In the genomic region with DNA sequence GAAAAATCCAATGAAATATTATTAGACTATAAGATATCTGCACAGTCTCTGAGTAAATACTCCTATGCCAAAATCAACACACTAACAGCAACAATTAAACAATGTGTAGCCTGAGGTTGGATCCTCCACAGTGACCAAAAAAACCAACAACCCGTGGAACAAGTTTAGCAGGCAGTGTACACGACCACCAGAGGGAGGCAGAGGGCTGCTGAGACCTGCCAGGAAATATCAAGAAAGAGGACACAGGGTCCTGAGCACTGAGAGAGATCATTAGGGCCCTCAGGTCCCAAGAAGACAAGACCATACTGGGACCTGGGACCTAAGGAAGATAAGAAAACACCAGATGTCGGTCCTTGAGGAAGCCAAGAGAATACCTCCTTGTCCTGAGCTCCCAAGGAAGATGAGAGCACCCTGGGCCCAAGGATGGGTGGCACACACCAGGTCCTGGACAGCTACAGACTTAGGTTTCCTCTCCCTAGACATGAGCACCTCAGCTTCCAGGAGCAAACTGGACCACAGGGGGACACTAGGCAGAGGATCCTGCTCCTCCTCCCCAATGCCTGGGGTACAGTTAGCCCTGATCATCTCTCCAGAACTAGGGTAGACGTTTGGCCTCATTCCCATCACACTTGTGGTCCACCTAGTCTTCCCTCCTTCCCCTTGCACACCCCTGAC, we compare ENCODE assay signal across 8 cellular contexts. TPM values are rescaled to one million over a fixed set of nuclear protein-coding genes. Genes with fewer than 3 reads are reported as not detected.
A peak's percentile ranks its signal among the peaks of the same experiment; 100 is the strongest.
DNase-seq lines count a peak whose midpoint lies in the region; ATAC-seq and TF ChIP-seq lines count a peak whose summit lies in the region.

No MANE protein-coding gene starts in this region.

- peak overlapping the region; percentile 100 for H3K27ac Mint-ChIP-seq in stimulated activated effector memory CD8-positive, alpha-beta T cell treated with anti-CD3 and anti-CD28 coated beads, Interleukin-12 subunit alpha, Interleukin-12 subunit beta, amount 100 ng/mL, for 72 hours

- H3K27me3 ChIP-seq in dorsolateral prefrontal cortex = no peaks in the 10 kb centered on the region

- H3K4me3 Mint-ChIP-seq in stimulated activated effector memory CD8-positive, alpha-beta T cell treated with anti-CD3 and anti-CD28 coated beads, Interleukin-12 subunit alpha, Interleukin-12 subunit beta, amount 100 ng/mL, for 72 hours = peak overlapping the region; percentile 98

- peak; percentile 65 for TF ChIP-seq CTCF in GM12865 (IDR thresholded peaks at IDR 0.05; ENCODE audit: insufficient read depth, low read depth, low read length, missing control alignments)
- peak in 48 of 56 donors; percentile 12 to 56 (median 38) for TF ChIP-seq CTCF in dorsolateral prefrontal cortex (IDR thresholded peaks at IDR 0.05 in 54 of 56, conservative IDR thresholded peaks at IDR 0.05 in 2 of 56; ENCODE audit: low read depth in 1 of 56, partially characterized antibody in 56 of 56)

- H3K4me3 ChIP-seq in GM12865 (ENCODE audit: low read depth, low read length) = peak overlapping the region; percentile 93
- H3K4me3 ChIP-seq in dorsolateral prefrontal cortex = peak overlapping the region in 58 of 59 donors; percentile 14 to 100 (median 90)

- H3K9me3 Mint-ChIP-seq in stimulated activated effector memory CD8-positive, alpha-beta T cell treated with anti-CD3 and anti-CD28 coated beads, Interleukin-12 subunit alpha, Interleukin-12 subunit beta, amount 100 ng/mL, for 72 hours = peaks cover 20% of the 10 kb centered on the region

- H3K4me1 Mint-ChIP-seq in stimulated activated effector memory CD8-positive, alpha-beta T cell treated with anti-CD3 and anti-CD28 coated beads, Interleukin-12 subunit alpha, Interleukin-12 subunit beta, amount 100 ng/mL, for 72 hours = peaks cover 16% of the 10 kb centered on the region

- peak overlapping the region in 53 of 59 donors; percentile 32 to 100 (median 98) for H3K27ac ChIP-seq in dorsolateral prefrontal cortex

- DNase-seq in GM12865 (ENCODE audit: low read depth) (peak; percentile 76), NAMALWA (ENCODE audit: low spot score) (peak; percentile 91), dorsolateral prefrontal cortex (peak in 2 of 10 donors; percentile 34 to 49), mucosa of gallbladder (ENCODE audit: low spot score) (peak; percentile 43), AG20443 (ENCODE audit: low spot score) (no peak), dedifferentiated amniotic fluid mesenchymal stem cell (ENCODE audit: extremely low spot score) (no peak)
- peak; percentile 62 to 63 for DNase-seq in activated CD4-positive, alpha-beta T cell treated with anti-CD3 and anti-CD28 coated beads for 4 hours
- DNase-seq in stimulated activated effector memory CD8-positive, alpha-beta T cell treated with anti-CD3 and anti-CD28 coated beads, Interleukin-12 subunit alpha, Interleukin-12 subunit beta, amount 100 ng/mL, for 72 hours (ENCODE audit: low spot score in 2 of 2) = peak; percentile 27 to 61

- no peak for ATAC-seq in stimulated activated effector memory CD8-positive, alpha-beta T cell treated with anti-CD3 and anti-CD28 coated beads, Interleukin-12 subunit alpha, Interleukin-12 subunit beta, amount 100 ng/mL, for 72 hours

- H3K36me3 Mint-ChIP-seq in stimulated activated effector memory CD8-positive, alpha-beta T cell treated with anti-CD3 and anti-CD28 coated beads, Interleukin-12 subunit alpha, Interleukin-12 subunit beta, amount 100 ng/mL, for 72 hours = peaks cover 53% of the 10 kb centered on the region

- intact Hi-C loops in dorsolateral prefrontal cortex (cut with DNase I) = loop anchor here in 1 of 2 donors (2.0 to 10.0 kb wide), 2 partner anchors 85 to 123 kb away; partner anchors contain the start of gene ERVK3-1

RNA-seq across cellular contexts. Expression of gene ZNF274, which starts 0.8 kb away (rescaled TPM):
- total RNA-seq in dorsolateral prefrontal cortex (10 to 100 TPM in 119 of 120 experiments, 1 to 10 TPM in 1; 9.8 to 36.6 (median 18.7) TPM), mucosa of gallbladder (33.8 TPM)

RNA-seq across cellular contexts. Expression of gene ZNF329, which starts 31.4 kb away (rescaled TPM):
- total RNA-seq in dorsolateral prefrontal cortex (10 to 100 TPM; 11.7 to 25.0 (median 17.8) TPM), mucosa of gallbladder (16.9 TPM)

RNA-seq across cellular contexts. Expression of gene ZNF544, which starts 46.7 kb away (rescaled TPM):
- 10 to 100 TPM; 20.9 to 59.3 (median 39.5) TPM for total RNA-seq in dorsolateral prefrontal cortex
- 30.4 TPM for total RNA-seq in mucosa of gallbladder

Comparison
In these comparisons a context has a peak if more than half of its experiments do, and no peak if none do; other contexts are left out.
1. DNase-seq: peak in GM12865 (single experiment), NAMALWA (single experiment), activated CD4-positive, alpha-beta T cell treated with anti-CD3 and anti-CD28 coated beads for 4 hours (2 of 2), mucosa of gallbladder (single experiment) and stimulated activated effector memory CD8-positive, alpha-beta T cell treated with anti-CD3 and anti-CD28 coated beads, Interleukin-12 subunit alpha, Interleukin-12 subunit beta, amount 100 ng/mL, for 72 hours (2 of 2); none in AG20443 (single experiment) and dedifferentiated amniotic fluid mesenchymal stem cell (single experiment).